13 cellular contexts compared by ENCODE assay signal in the genomic region with DNA sequence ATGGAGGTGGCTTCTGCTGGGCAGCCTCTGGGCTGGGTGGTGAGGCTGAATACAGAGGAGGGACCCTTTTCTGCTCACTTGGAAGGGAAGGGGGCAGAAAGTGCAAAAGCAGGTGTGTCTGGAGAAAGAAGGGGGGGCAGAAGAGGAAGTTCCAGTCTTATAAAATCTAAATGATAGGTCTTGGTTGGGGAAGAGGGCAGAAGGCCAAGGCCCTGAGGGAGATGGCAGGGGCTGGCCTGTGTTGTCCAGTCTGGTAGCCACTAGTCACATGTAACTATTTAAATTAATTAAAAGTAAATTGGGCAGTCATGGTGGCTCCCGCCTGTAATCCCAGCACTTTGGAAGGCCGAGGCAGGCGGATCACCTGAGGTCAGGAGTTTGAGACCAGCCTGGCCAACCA. TPM values are rescaled to one million over a fixed set of nuclear protein-coding genes. Genes with fewer than 3 reads are reported as not detected.
DNase-seq lines count a peak whose midpoint lies in the region; ATAC-seq, FAIRE-seq and TF ChIP-seq lines count a peak whose summit lies in the region.
"Had no signal": no experiment of that assay in that cellular context is flagged by ENCODE, and none has a peak within 500 bp of the region (broad histone marks: within the 10 kb centered on the region; RNA-seq: fewer than 3 reads in every experiment).

No MANE protein-coding gene starts in this region.

- H3K4me3 ChIP-seq in BLaER1 (no peak overlapping the region), RWPE2 (ENCODE audit: severe bottlenecking) (no peak overlapping the region), gastrocnemius medialis (no peak overlapping the region)
- H3K4me3 ChIP-seq: SJCRH30 had no signal

- H3K27ac ChIP-seq in BLaER1 (no peak overlapping the region), RWPE2 (ENCODE audit: poor library complexity, severe bottlenecking) (peak overlapping the region; percentile 37), gastrocnemius medialis (peak overlapping the region; percentile 75 to 81 (median 77))
- H3K27ac ChIP-seq: SJCRH30 had no signal

- ATAC-seq in RWPE2 (ENCODE audit: low read depth) (no peak), gastrocnemius medialis (no peak), GM18868 (IDR thresholded peaks at IDR 0.05; ENCODE audit: unreplicated experiment) (no peak)
- ATAC-seq in activated CD4-positive, alpha-beta T cell treated with anti-CD3 and anti-CD28 coated beads for 36 hours = no peak

- H3K4me2 ChIP-seq in BLaER1 = peak overlapping the region; percentile 24; the same call in 1 of the 2 replicates

- no peak overlapping the region for H3K9ac ChIP-seq in BLaER1

- H3K27ac Mint-ChIP-seq in glutamatergic neuron (ENCODE audit: unreplicated experiment) = no peak overlapping the region
- H3K27ac Mint-ChIP-seq in activated CD4-positive, alpha-beta T cell treated with anti-CD3 and anti-CD28 coated beads for 36 hours = no peak overlapping the region
- H3K27ac Mint-ChIP-seq: nephron progenitor cell had no signal

- peaks cover 37% of the 10 kb centered on the region for H3K36me3 ChIP-seq in BLaER1
- H3K36me3 ChIP-seq in RWPE2 (ENCODE audit: low read depth) = no peaks in the 10 kb centered on the region
- no peaks in the 10 kb centered on the region for H3K36me3 ChIP-seq in gastrocnemius medialis
- H3K36me3 ChIP-seq: SJCRH30 had no signal

- CTCF ChIA-PET in activated CD4-positive, alpha-beta T cell treated with anti-CD3 and anti-CD28 coated beads for 36 hours (lab: Charles Lee) = interaction anchor here (2.6 kb wide), 1 partner anchor 18 kb away, joined by 16 read pairs; no protein-coding TSS in a partner anchor

- peaks cover 35% of the 10 kb centered on the region for H3K4me1 Mint-ChIP-seq in glutamatergic neuron (ENCODE audit: low read depth, unreplicated experiment)
- H3K4me1 Mint-ChIP-seq in activated CD4-positive, alpha-beta T cell treated with anti-CD3 and anti-CD28 coated beads for 36 hours = peaks cover 24% of the 10 kb centered on the region

- H4K20me1 ChIP-seq in BLaER1 = peaks cover 17% of the 10 kb centered on the region

- POLR2A ChIA-PET in activated CD4-positive, alpha-beta T cell treated with anti-CD3 and anti-CD28 coated beads for 36 hours (lab: Charles Lee) = interaction anchor here (1.1 kb wide), 1 partner anchor 70 kb away, joined by 3 read pairs; no protein-coding TSS in a partner anchor

- H3K27me3 Mint-ChIP-seq in glutamatergic neuron (ENCODE audit: unreplicated experiment) = peaks cover 13% of the 10 kb centered on the region
- no peaks in the 10 kb centered on the region for H3K27me3 Mint-ChIP-seq in activated CD4-positive, alpha-beta T cell treated with anti-CD3 and anti-CD28 coated beads for 36 hours

- H3K9me3 Mint-ChIP-seq in glutamatergic neuron (ENCODE audit: unreplicated experiment) = peaks cover 9% of the 10 kb centered on the region
- H3K9me3 Mint-ChIP-seq in activated CD4-positive, alpha-beta T cell treated with anti-CD3 and anti-CD28 coated beads for 36 hours (ENCODE audit: low read depth) = no peaks in the 10 kb centered on the region
- H3K9me3 Mint-ChIP-seq: nephron progenitor cell had no signal

- peak overlapping the region; percentile 25 for H3K4me3 Mint-ChIP-seq in glutamatergic neuron (ENCODE audit: unreplicated experiment)
- no peak overlapping the region for H3K4me3 Mint-ChIP-seq in activated CD4-positive, alpha-beta T cell treated with anti-CD3 and anti-CD28 coated beads for 36 hours

- peaks cover 5% of the 10 kb centered on the region; the same call in 1 of the 2 replicates for H3K27me3 ChIP-seq in BLaER1
- no peaks in the 10 kb centered on the region for H3K27me3 ChIP-seq in RWPE2 (ENCODE audit: insufficient read depth, poor library complexity, severe bottlenecking)
- no peaks in the 10 kb centered on the region for H3K27me3 ChIP-seq in gastrocnemius medialis
- H3K27me3 ChIP-seq: SJCRH30 had no signal

- in situ Hi-C loops in gastrocnemius medialis (cut with MboI; ENCODE audit: low sequenced_read_pairs in 4 of 4) = no loop called here

- no peak for FAIRE-seq in GM12892 (lab: Jason Lieb, UNC)

- intact Hi-C loops in gastrocnemius medialis (cut with DNase I; ENCODE audit: low total_unique reads) = no loop called here
- intact Hi-C loops in activated CD4-positive, alpha-beta T cell treated with anti-CD3 and anti-CD28 coated beads for 36 hours (cut with DNase I, micrococcal nuclease) = no loop called here

- TF ChIP-seq POLR2A in gastrocnemius medialis (IDR thresholded peaks at IDR 0.05) (no peak), GM12892 (IDR thresholded peaks at IDR 0.05; ENCODE audit: low read depth, low read length) (no peak)

- H3K36me3 Mint-ChIP-seq in glutamatergic neuron (ENCODE audit: unreplicated experiment) = no peaks in the 10 kb centered on the region
- no peaks in the 10 kb centered on the region for H3K36me3 Mint-ChIP-seq in activated CD4-positive, alpha-beta T cell treated with anti-CD3 and anti-CD28 coated beads for 36 hours (ENCODE audit: low read depth)

- DNase-seq in RWPE2 (ENCODE audit: low spot score) = no peak
- no peak for DNase-seq in glutamatergic neuron
- no peak for DNase-seq in gastrocnemius medialis
- no peak for DNase-seq in GM12892 (ENCODE audit: insufficient read length)
- no peak for DNase-seq in HuH-7.5 (ENCODE audit: low spot score)
- DNase-seq in activated CD4-positive, alpha-beta T cell treated with anti-CD3 and anti-CD28 coated beads for 36 hours = no peak
- DNase-seq: DND-41, nephron progenitor cell, SJCRH30 had no signal

- H3K4me1 ChIP-seq in BLaER1 (peaks cover 73% of the 10 kb centered on the region), RWPE2 (ENCODE audit: insufficient read depth, poor library complexity, severe bottlenecking) (peaks cover 14% of the 10 kb centered on the region), gastrocnemius medialis (peaks cover 21 to 26% of the 10 kb centered on the region in 2 donors)

- TF ChIP-seq CTCF in RWPE2 (IDR thresholded peaks at IDR 0.05; ENCODE audit: poor library complexity, severe bottlenecking) = no peak
- TF ChIP-seq CTCF in glutamatergic neuron (IDR thresholded peaks at IDR 0.05; ENCODE audit: partially characterized antibody, unreplicated experiment) = no peak
- TF ChIP-seq CTCF in gastrocnemius medialis (IDR thresholded peaks at IDR 0.05 in 4 of 5, conservative IDR thresholded peaks at IDR 0.05 in 1 of 5) = no peak

- H3K9me3 ChIP-seq in BLaER1 = no peaks in the 10 kb centered on the region
- H3K9me3 ChIP-seq in RWPE2 (ENCODE audit: severe bottlenecking) = no peaks in the 10 kb centered on the region
- no peaks in the 10 kb centered on the region for H3K9me3 ChIP-seq in gastrocnemius medialis
- H3K9me3 ChIP-seq: SJCRH30 had no signal

RNA-seq across cellular contexts. Expression of gene CAMKK1, which starts 2.5 kb away (rescaled TPM):
- total RNA-seq in glutamatergic neuron (ENCODE audit: unreplicated experiment) (41.3 TPM), gastrocnemius medialis (1 to 10 TPM in 3 of 4 donors, under 1 TPM in 1; 0.44 to 5.1 (median 2.1) TPM)
- 1.5 TPM for polyA plus RNA-seq in GM12892 (2012; ENCODE audit: missing spikeins)
- 1 to 10 TPM; 4.5 to 5.4 TPM for total RNA-seq in activated CD4-positive, alpha-beta T cell treated with anti-CD3 and anti-CD28 coated beads for 36 hours

RNA-seq across cellular contexts. Expression of gene P2RX1, which starts 20.9 kb away (rescaled TPM):
- 2.1 TPM for total RNA-seq in glutamatergic neuron (ENCODE audit: unreplicated experiment)
- total RNA-seq in gastrocnemius medialis = under 1 TPM in 3 of 4 donors, not detected in 1; 0.25 to 0.59 (median 0.38) TPM
- polyA plus RNA-seq in GM12892 (2012; ENCODE audit: missing spikeins) = 0.87 TPM
- total RNA-seq in activated CD4-positive, alpha-beta T cell treated with anti-CD3 and anti-CD28 coated beads for 36 hours = under 1 TPM; 0.72 to 0.89 TPM
- total RNA-seq: activated CD8-positive, alpha-beta memory T cell treated with anti-CD3 and anti-CD28 coated beads for 36 hours; bronchial epithelial cell had no signal

RNA-seq across cellular contexts. Expression of gene NCBP3, which starts 49.3 kb away (rescaled TPM):
- total RNA-seq in glutamatergic neuron (ENCODE audit: unreplicated experiment) (133 TPM), gastrocnemius medialis (10 to 100 TPM in 3 of 4 donors, 1 to 10 TPM in 1; 9.5 to 15.2 (median 14.5) TPM)
- polyA plus RNA-seq in GM12892 (2012; ENCODE audit: missing spikeins) = 21.0 TPM
- total RNA-seq in activated CD4-positive, alpha-beta T cell treated with anti-CD3 and anti-CD28 coated beads for 36 hours = 10 to 100 TPM; 35.9 to 44.6 TPM
